8 cellular contexts compared by ENCODE assay signal in the genomic region with DNA sequence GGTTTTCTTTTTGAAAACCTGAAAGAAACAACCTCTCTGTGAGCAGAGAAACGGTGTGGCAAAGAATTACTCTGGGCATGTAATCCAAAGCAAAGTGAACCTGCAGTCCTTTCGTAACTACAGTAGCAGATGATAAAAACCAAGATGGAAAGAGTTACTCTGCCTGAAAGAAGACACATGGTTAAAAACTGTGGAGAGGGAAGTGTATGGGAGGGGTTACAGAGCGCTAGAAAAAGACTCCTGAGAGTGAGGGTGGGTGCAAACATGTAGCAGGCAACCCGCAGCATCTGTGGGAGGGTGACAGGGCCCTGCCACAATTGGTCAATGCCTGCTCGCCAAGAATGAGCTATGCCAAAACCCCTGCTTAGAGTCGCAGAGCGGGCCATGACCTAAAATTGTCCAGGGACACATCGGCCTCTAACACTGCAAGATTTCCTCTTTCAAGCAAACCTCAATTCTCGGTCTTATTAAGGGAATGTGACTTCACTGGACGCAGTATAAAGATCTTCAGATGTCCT. TPM values are rescaled to one million over a fixed set of nuclear protein-coding genes. Genes with fewer than 3 reads are reported as not detected.
DNase-seq lines count a peak whose midpoint lies in the region; ATAC-seq and TF ChIP-seq lines count a peak whose summit lies in the region.

No MANE protein-coding gene starts in this region.

- H3K4me3 ChIP-seq in neutrophil (ENCODE audit: low read depth in 1 of 2, low read length in 1 of 2) = peak overlapping the region; percentile 69 to 73

- DNase-seq in activated T-cell treated with anti-CD3 and anti-CD28 coated beads, Interleukin-2, amount 50 U/mL, for 24 hours = peak; percentile 65
- DNase-seq in activated T-cell treated with anti-CD3 and anti-CD28 coated beads, Interleukin-2, amount 50 U/mL, for 1 hour = no peak
- peak; percentile 79 for DNase-seq in activated CD4-positive, alpha-beta T cell treated with anti-CD3 and anti-CD28 coated beads, Interleukin-2, amount 10 ng/mL, durations not matched to agents 24 days and 14 days
- DNase-seq in fibroblast of gingiva (ENCODE audit: low read depth) = peak; percentile 60
- no peak for DNase-seq in omental fat pad (ENCODE audit: low spot score)
- DNase-seq in SHP77 treated with DMSO at 0.1 percent for 48 hours (lab: John Stamatoyannopoulos, UW) = no peak

- TF ChIP-seq CTCF in neutrophil (IDR thresholded peaks at IDR 0.05) = no peak
- no peak for TF ChIP-seq CTCF in omental fat pad (IDR thresholded peaks at IDR 0.05)

- peaks cover 39% of the 10 kb centered on the region for H3K4me1 Mint-ChIP-seq in activated T-cell treated with anti-CD3 and anti-CD28 coated beads, Interleukin-2, amount 50 U/mL, for 24 hours (ENCODE audit: low read depth)
- peaks cover 25% of the 10 kb centered on the region for H3K4me1 Mint-ChIP-seq in activated CD4-positive, alpha-beta T cell treated with anti-CD3 and anti-CD28 coated beads, Interleukin-2, amount 10 ng/mL, durations not matched to agents 24 days and 14 days

- H3K27me3 Mint-ChIP-seq in activated T-cell treated with anti-CD3 and anti-CD28 coated beads, Interleukin-2, amount 50 U/mL, for 24 hours = no peaks in the 10 kb centered on the region
- no peaks in the 10 kb centered on the region for H3K27me3 Mint-ChIP-seq in activated CD4-positive, alpha-beta T cell treated with anti-CD3 and anti-CD28 coated beads, Interleukin-2, amount 10 ng/mL, durations not matched to agents 24 days and 14 days

- H3K27me3 ChIP-seq in neutrophil = no peaks in the 10 kb centered on the region

- peak overlapping the region; percentile 91 for H3K27ac ChIP-seq in neutrophil

- no peaks in the 10 kb centered on the region for H3K9me3 ChIP-seq in neutrophil

- H3K4me1 ChIP-seq in neutrophil (ENCODE audit: control insufficient read depth in 1 of 2, insufficient read depth in 1 of 2, low read depth in 1 of 2, low read length in 1 of 2) = peaks cover 24 to 28% of the 10 kb centered on the region in 2 experiments

- intact Hi-C loops in activated CD4-positive, alpha-beta T cell treated with anti-CD3 and anti-CD28 coated beads, Interleukin-2, amount 10 ng/mL, durations not matched to agents 24 days and 14 days (cut with micrococcal nuclease) = loop anchor here (1.0 kb wide), 3 partner anchors 19 to 113 kb away; partner anchors contain the start of genes DDN and TUBA1B

- H3K9me3 Mint-ChIP-seq in activated T-cell treated with anti-CD3 and anti-CD28 coated beads, Interleukin-2, amount 50 U/mL, for 24 hours = no peaks in the 10 kb centered on the region
- H3K9me3 Mint-ChIP-seq in activated CD4-positive, alpha-beta T cell treated with anti-CD3 and anti-CD28 coated beads, Interleukin-2, amount 10 ng/mL, durations not matched to agents 24 days and 14 days = no peaks in the 10 kb centered on the region

- H3K36me3 ChIP-seq in neutrophil = peaks cover 30% of the 10 kb centered on the region

- peak overlapping the region; percentile 90 for H3K4me3 Mint-ChIP-seq in activated T-cell treated with anti-CD3 and anti-CD28 coated beads, Interleukin-2, amount 50 U/mL, for 24 hours
- peak overlapping the region; percentile 90 for H3K4me3 Mint-ChIP-seq in activated CD4-positive, alpha-beta T cell treated with anti-CD3 and anti-CD28 coated beads, Interleukin-2, amount 10 ng/mL, durations not matched to agents 24 days and 14 days

- H3K36me3 Mint-ChIP-seq in activated T-cell treated with anti-CD3 and anti-CD28 coated beads, Interleukin-2, amount 50 U/mL, for 24 hours (ENCODE audit: low read depth) = peaks cover 75% of the 10 kb centered on the region
- H3K36me3 Mint-ChIP-seq in activated CD4-positive, alpha-beta T cell treated with anti-CD3 and anti-CD28 coated beads, Interleukin-2, amount 10 ng/mL, durations not matched to agents 24 days and 14 days (ENCODE audit: low read depth) = peaks cover 41% of the 10 kb centered on the region

- ATAC-seq in HG03442 (IDR thresholded peaks at IDR 0.05; ENCODE audit: unreplicated experiment) (peak; percentile 8), omental fat pad (ENCODE audit: low FRiP score) (no peak)

- peak overlapping the region; percentile 97 for H3K27ac Mint-ChIP-seq in activated T-cell treated with anti-CD3 and anti-CD28 coated beads, Interleukin-2, amount 50 U/mL, for 24 hours
- H3K27ac Mint-ChIP-seq in activated CD4-positive, alpha-beta T cell treated with anti-CD3 and anti-CD28 coated beads, Interleukin-2, amount 10 ng/mL, durations not matched to agents 24 days and 14 days = peak overlapping the region; percentile 91

RNA-seq across cellular contexts. Expression of gene PRKAG1, which starts 0.8 kb away (rescaled TPM):
- 75.3 and 89.8 TPM in 2 replicates for total RNA-seq in activated CD4-positive, alpha-beta T cell treated with anti-CD3 and anti-CD28 coated beads, Interleukin-2, amount 10 ng/mL, durations not matched to agents 24 days and 14 days
- 10 to 100 TPM; 40.0 to 64.2 (median 54.4) TPM for total RNA-seq in omental fat pad

RNA-seq across cellular contexts. Expression of gene DDN, which starts 18.6 kb away (rescaled TPM):
- 1.4 and 1.5 TPM in 2 replicates for total RNA-seq in activated CD4-positive, alpha-beta T cell treated with anti-CD3 and anti-CD28 coated beads, Interleukin-2, amount 10 ng/mL, durations not matched to agents 24 days and 14 days
- total RNA-seq in omental fat pad = under 1 TPM in 2 of 4 donors, not detected in 2; 0.12 to 0.65 TPM

RNA-seq across cellular contexts. Expression of gene WNT1, which starts 39.7 kb away (rescaled TPM):
- not detected in 2 replicates for total RNA-seq in activated CD4-positive, alpha-beta T cell treated with anti-CD3 and anti-CD28 coated beads, Interleukin-2, amount 10 ng/mL, durations not matched to agents 24 days and 14 days
- total RNA-seq in omental fat pad = under 1 TPM in 1 of 4 donors, not detected in 3; 0.60 TPM

RNA-seq across cellular contexts. Expression of gene KMT2D, which starts 42.8 kb away (rescaled TPM):
- 101 TPM in 2 replicates for total RNA-seq in activated CD4-positive, alpha-beta T cell treated with anti-CD3 and anti-CD28 coated beads, Interleukin-2, amount 10 ng/mL, durations not matched to agents 24 days and 14 days
- total RNA-seq in omental fat pad = 10 to 100 TPM; 31.2 to 87.0 (median 49.0) TPM

RNA-seq across cellular contexts. Expression of gene WNT10B, which starts 46.3 kb away (rescaled TPM):
- 0.19 and 0.21 TPM in 2 replicates for total RNA-seq in activated CD4-positive, alpha-beta T cell treated with anti-CD3 and anti-CD28 coated beads, Interleukin-2, amount 10 ng/mL, durations not matched to agents 24 days and 14 days
- 1 to 10 TPM in 1 of 4 donors, under 1 TPM in 3; 0.36 to 2.5 (median 0.56) TPM for total RNA-seq in omental fat pad

Comparison
In these comparisons a context has a peak if more than half of its experiments do, and no peak if none do; other contexts are left out.
1. DNase-seq: peak in activated T-cell treated with anti-CD3 and anti-CD28 coated beads, Interleukin-2, amount 50 U/mL, for 24 hours (single experiment), activated CD4-positive, alpha-beta T cell treated with anti-CD3 and anti-CD28 coated beads, Interleukin-2, amount 10 ng/mL, durations not matched to agents 24 days and 14 days (single experiment) and fibroblast of gingiva (single experiment); none in activated T-cell treated with anti-CD3 and anti-CD28 coated beads, Interleukin-2, amount 50 U/mL, for 1 hour (single experiment), omental fat pad (single experiment) and SHP77 treated with DMSO at 0.1 percent for 48 hours (single experiment).